In the genomic region with DNA sequence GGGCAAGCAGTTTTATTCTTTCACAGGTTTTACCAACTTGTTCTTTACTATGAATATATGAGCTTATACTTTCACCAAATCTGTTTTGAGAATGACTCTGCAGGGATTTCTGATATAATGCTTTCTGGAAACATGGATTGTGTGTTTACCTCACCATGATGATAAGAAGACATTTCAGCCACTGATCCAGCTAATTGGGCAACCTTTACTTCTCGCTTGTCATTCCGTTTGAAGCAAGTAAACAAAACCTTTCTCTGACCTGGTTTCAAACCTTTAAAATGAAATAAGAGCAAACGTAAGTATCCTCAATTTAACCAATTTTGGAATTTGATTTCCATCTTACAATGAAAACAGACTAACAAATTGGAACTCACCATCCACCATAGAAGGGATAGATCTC, we compare ENCODE assay signal across 20 cellular contexts. TPM values are rescaled to one million over a fixed set of nuclear protein-coding genes. Genes with fewer than 3 reads are reported as not detected.
"Had no signal": no experiment of that assay in that cellular context is flagged by ENCODE, and none has a peak within 500 bp of the region (broad histone marks: within the 10 kb centered on the region; RNA-seq: fewer than 3 reads in every experiment).

No MANE protein-coding gene starts in this region.

- H3K4me3 ChIP-seq: gastrocnemius medialis, heart left ventricle, lung, thyroid gland had no signal

- H3K27ac ChIP-seq: brain microvascular endothelial cell, gastrocnemius medialis, heart left ventricle, thyroid gland had no signal

- H3K4me1 ChIP-seq: gastrocnemius medialis, heart left ventricle, thyroid gland had no signal

- H3K36me3 ChIP-seq: gastrocnemius medialis, thyroid gland had no signal

- H3K27me3 ChIP-seq: brain microvascular endothelial cell, gastrocnemius medialis, heart left ventricle, thyroid gland had no signal

- H3K9me3 Mint-ChIP-seq: central memory CD8-positive, alpha-beta T cell; naive B cell; stimulated activated naive B cell treated with anti-CD40 and anti-IgM and Interleukin-4, amounts not matched to agents 10 μg/mL and 1 μg/mL and 100 μg/mL, for 72 hours had no signal

- H3K4me3 Mint-ChIP-seq: activated naive CD8-positive, alpha-beta T cell; central memory CD8-positive, alpha-beta T cell; naive B cell; stimulated activated naive B cell treated with anti-CD40 and anti-IgM and Interleukin-4, amounts not matched to agents 10 μg/mL and 1 μg/mL and 100 μg/mL, for 72 hours; T-helper 17 cell had no signal

- H3K36me3 Mint-ChIP-seq: activated naive CD8-positive, alpha-beta T cell; naive B cell had no signal

- H3K27me3 Mint-ChIP-seq: activated naive CD8-positive, alpha-beta T cell; central memory CD8-positive, alpha-beta T cell; naive B cell; stimulated activated naive B cell treated with anti-CD40 and anti-IgM and Interleukin-4, amounts not matched to agents 10 μg/mL and 1 μg/mL and 100 μg/mL, for 72 hours; T-helper 17 cell had no signal

- DNase-seq: activated CD4-positive, alpha-beta T cell treated with anti-CD3 and anti-CD28 coated beads, Interleukin-2, amount 50 U/mL, for 4 hours; activated CD4-positive, CD25-positive, alpha-beta regulatory T cell; activated T-cell treated with anti-CD3 and anti-CD28 coated beads, Interleukin-2, amount 50 U/mL, for 1 hour; brain microvascular endothelial cell; cortex of kidney; effector CD8-positive, alpha-beta T cell; gastrocnemius medialis; heart left ventricle; left cardiac atrium; naive B cell; posterior cingulate gyrus; retina; stimulated activated CD4-positive, alpha-beta T cell treated with anti-CD3 and anti-CD28 coated beads, Interleukin-4, amount 100 ng/mL, for 1 hour; stimulated activated naive B cell treated with anti-CD40 and anti-IgM and Interleukin-4, amounts not matched to agents 10 μg/mL and 1 μg/mL and 100 μg/mL, for 72 hours; T-helper 17 cell; thyroid gland had no signal

- H3K9me3 ChIP-seq: gastrocnemius medialis, heart left ventricle, thyroid gland had no signal

- H3K27ac Mint-ChIP-seq: activated naive CD8-positive, alpha-beta T cell; stimulated activated naive B cell treated with anti-CD40 and anti-IgM and Interleukin-4, amounts not matched to agents 10 μg/mL and 1 μg/mL and 100 μg/mL, for 72 hours had no signal

RNA-seq across cellular contexts. Expression of a gene that starts 39.5 kb away (rescaled TPM):
- total RNA-seq: T-helper 17 cell, urinary bladder had no signal
